Comparison of ENCODE assay signal across 1 cellular context in the genomic region with DNA sequence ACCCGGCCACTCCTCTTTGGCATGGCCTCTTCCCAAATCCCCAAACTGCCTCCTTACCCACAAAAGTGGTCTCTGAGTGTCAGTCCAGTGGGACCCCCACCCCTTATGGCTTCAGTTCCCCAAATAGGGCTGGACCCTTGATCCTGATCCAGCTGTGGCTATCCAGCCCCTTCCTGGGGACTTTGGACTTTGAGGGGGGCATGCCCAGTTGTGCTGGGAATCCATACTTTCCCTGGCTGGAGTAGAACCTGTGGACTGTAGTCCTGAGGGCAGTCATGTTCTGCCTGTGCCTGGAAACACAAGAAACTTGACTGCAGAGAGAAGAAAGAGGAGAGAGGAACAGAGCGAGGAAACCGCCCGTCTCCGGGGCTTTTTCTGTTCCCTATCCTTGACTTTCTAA. TPM values are rescaled to one million over a fixed set of nuclear protein-coding genes. Genes with fewer than 3 reads are reported as not detected.
"Had no signal": no experiment of that assay in that cellular context is flagged by ENCODE, and none has a peak within 500 bp of the region (broad histone marks: within the 10 kb centered on the region; RNA-seq: fewer than 3 reads in every experiment).

No MANE protein-coding gene starts in this region.

RNA-seq across cellular contexts. Expression of a gene that starts 1.1 kb away (rescaled TPM):
- total RNA-seq: activated CD8-positive, alpha-beta T cell treated with anti-CD3 and anti-CD28 coated beads, Interleukin-2, amount 10 ng/mL, durations not matched to agents 7 days and 5 days had no signal
